ENCODE assay signal across 11 cellular contexts in the genomic region with DNA sequence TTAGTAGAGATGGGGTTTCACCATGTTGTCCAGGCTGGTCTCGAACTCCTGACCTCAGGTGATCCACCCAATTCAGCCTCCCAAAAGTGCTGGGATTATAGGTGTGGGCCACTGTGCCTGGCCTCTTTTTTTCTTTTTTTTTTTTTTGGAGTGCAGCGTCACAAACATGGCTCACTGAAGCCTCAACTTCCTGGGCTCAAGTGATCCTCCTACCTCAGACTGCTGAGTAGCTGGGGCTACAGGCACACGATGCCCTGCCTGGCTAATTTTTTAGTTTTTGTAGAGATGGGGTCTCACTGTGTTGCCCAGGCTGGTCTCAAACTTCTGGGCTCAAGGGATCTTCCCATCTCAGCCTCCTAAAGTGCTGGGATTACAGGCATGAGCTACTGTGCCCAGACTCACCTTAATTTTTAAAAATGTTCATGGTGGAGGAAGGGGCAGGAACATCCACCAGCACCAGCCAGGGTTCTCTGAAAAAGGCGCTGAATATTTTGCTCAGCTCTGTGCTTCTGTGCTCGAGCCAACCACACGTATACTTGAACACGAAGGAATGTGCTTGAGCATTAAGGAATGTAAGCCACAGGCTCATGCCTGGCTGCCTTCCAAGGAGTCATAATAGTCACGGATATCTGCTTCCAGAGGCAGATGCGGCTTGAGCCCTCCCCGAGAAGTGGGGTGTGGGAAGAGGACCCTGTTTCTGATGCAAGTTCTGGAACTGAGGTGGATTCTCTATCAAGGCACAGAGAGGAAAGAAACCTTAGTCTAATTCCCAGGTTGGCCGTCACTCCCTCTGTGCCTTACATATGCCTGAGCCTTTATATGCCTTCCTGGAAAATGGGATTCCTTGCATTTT.
DNase-seq lines count a peak whose midpoint lies in the region; ATAC-seq and TF ChIP-seq lines count a peak whose summit lies in the region.
"Had no signal": no experiment of that assay in that cellular context is flagged by ENCODE, and none has a peak within 500 bp of the region (broad histone marks: within the 10 kb centered on the region; RNA-seq: fewer than 3 reads in every experiment).

No MANE protein-coding gene starts in this region.

- no peaks in the 10 kb centered on the region for H3K27me3 ChIP-seq in A673 (replicated peaks; ENCODE audit: insufficient read depth, low read depth, low read length, poor library complexity)
- no peaks in the 10 kb centered on the region for H3K27me3 ChIP-seq in left lung

- intact Hi-C loops in A673 (cut with micrococcal nuclease; ENCODE audit: unreplicated experiment) (no loop called here), MCF 10A (cut with micrococcal nuclease) (no loop called here), left lung (cut with DNase I) (no loop called here)
- intact Hi-C loops in activated T-helper 2 cell treated with anti-CD3 and anti-CD28 coated beads, Interferon-gamma antibody, Interleukin-2, Interleukin-4, amounts not matched to agents 10 μg/mL and 5 μg/mL and 100 μg/mL, durations not matched to agents 14 hours and 24 hours and 36 hours (cut with micrococcal nuclease) = no loop called here

- H3K27ac ChIP-seq in A673 (ENCODE audit: low read depth, low read length, poor library complexity, severe bottlenecking) (peak overlapping the region; percentile 76), left lung (peak overlapping the region; percentile 67 to 69)

- DNase-seq in A673 (ENCODE audit: low spot score) (peak; percentile 96), LHCN-M2 (ENCODE audit: low read depth) (peak; percentile 98), MCF 10A (ENCODE audit: unreplicated experiment) (peak; percentile 87), left lung (peak in 1 of 2 donors; percentile 75), amygdala (lab: John Stamatoyannopoulos, UW) (no peak), middle frontal gyrus (ENCODE audit: extremely low spot score, low spot score) (no peak), 8988T (no peak)
- no peak for DNase-seq in activated T-helper 2 cell treated with anti-CD3 and anti-CD28 coated beads, Interferon-gamma antibody, Interleukin-2, Interleukin-4, amounts not matched to agents 10 μg/mL and 5 μg/mL and 100 μg/mL, durations not matched to agents 14 hours and 24 hours and 36 hours (ENCODE audit: low spot score)
- DNase-seq: activated naive CD4-positive, alpha-beta T cell had no signal

- no peaks in the 10 kb centered on the region for H3K36me3 ChIP-seq in A673 (ENCODE audit: insufficient read depth, low read length, poor library complexity, severe bottlenecking)
- no peaks in the 10 kb centered on the region for H3K36me3 ChIP-seq in left lung

- no peaks in the 10 kb centered on the region for H3K9me3 Mint-ChIP-seq in MCF 10A (ENCODE audit: unreplicated experiment)
- no peaks in the 10 kb centered on the region for H3K9me3 Mint-ChIP-seq in activated T-helper 2 cell treated with anti-CD3 and anti-CD28 coated beads, Interferon-gamma antibody, Interleukin-2, Interleukin-4, amounts not matched to agents 10 μg/mL and 5 μg/mL and 100 μg/mL, durations not matched to agents 14 hours and 24 hours and 36 hours

- H3K4me3 Mint-ChIP-seq in MCF 10A (ENCODE audit: unreplicated experiment) = no peak overlapping the region
- no peak overlapping the region for H3K4me3 Mint-ChIP-seq in activated T-helper 2 cell treated with anti-CD3 and anti-CD28 coated beads, Interferon-gamma antibody, Interleukin-2, Interleukin-4, amounts not matched to agents 10 μg/mL and 5 μg/mL and 100 μg/mL, durations not matched to agents 14 hours and 24 hours and 36 hours (ENCODE audit: low read depth)
- H3K4me3 Mint-ChIP-seq: memory B cell; stimulated activated memory B cell treated with anti-CD40 and anti-IgM and Interleukin-4, amounts not matched to agents 10 μg/mL and 1 μg/mL and 100 μg/mL, for 72 hours had no signal

- peaks cover 12% of the 10 kb centered on the region for H3K4me1 Mint-ChIP-seq in MCF 10A (ENCODE audit: insufficient read depth, unreplicated experiment)
- H3K4me1 Mint-ChIP-seq in activated T-helper 2 cell treated with anti-CD3 and anti-CD28 coated beads, Interferon-gamma antibody, Interleukin-2, Interleukin-4, amounts not matched to agents 10 μg/mL and 5 μg/mL and 100 μg/mL, durations not matched to agents 14 hours and 24 hours and 36 hours (ENCODE audit: low read depth) = peaks cover 2% of the 10 kb centered on the region
- H3K4me1 Mint-ChIP-seq: stimulated activated memory B cell treated with anti-CD40 and anti-IgM and Interleukin-4, amounts not matched to agents 10 μg/mL and 1 μg/mL and 100 μg/mL, for 72 hours had no signal

- no peak for TF ChIP-seq CTCF in A673 (conservative IDR thresholded peaks at IDR 0.05; ENCODE audit: low read depth, low read length)
- no peak for TF ChIP-seq CTCF in MCF 10A (IDR thresholded peaks at IDR 0.05; ENCODE audit: unreplicated experiment)
- TF ChIP-seq CTCF in left lung (IDR thresholded peaks at IDR 0.05) = no peak

- H3K4me1 ChIP-seq in A673 (ENCODE audit: insufficient read depth, low read length, poor library complexity, severe bottlenecking) (peaks cover 37% of the 10 kb centered on the region), left lung (peaks cover 3 to 25% of the 10 kb centered on the region in 2 donors)

- H3K27me3 Mint-ChIP-seq in MCF 10A (ENCODE audit: insufficient read depth, unreplicated experiment) = no peaks in the 10 kb centered on the region
- peaks cover 2% of the 10 kb centered on the region for H3K27me3 Mint-ChIP-seq in activated T-helper 2 cell treated with anti-CD3 and anti-CD28 coated beads, Interferon-gamma antibody, Interleukin-2, Interleukin-4, amounts not matched to agents 10 μg/mL and 5 μg/mL and 100 μg/mL, durations not matched to agents 14 hours and 24 hours and 36 hours (ENCODE audit: low read depth)

- H3K4me3 ChIP-seq in A673 (ENCODE audit: low read depth, low read length, poor library complexity, severe bottlenecking) = no peak overlapping the region
- no peak overlapping the region for H3K4me3 ChIP-seq in left lung

- BruUV-seq in A673 (replicated peaks; lab: Mats Ljungman, UMichigan) = no TSS peak
- BruUV-seq in MCF 10A (replicated peaks; lab: Mats Ljungman, UMichigan) = no TSS peak

- no peaks in the 10 kb centered on the region for H3K36me3 Mint-ChIP-seq in MCF 10A (ENCODE audit: insufficient read depth, unreplicated experiment)
- H3K36me3 Mint-ChIP-seq in activated T-helper 2 cell treated with anti-CD3 and anti-CD28 coated beads, Interferon-gamma antibody, Interleukin-2, Interleukin-4, amounts not matched to agents 10 μg/mL and 5 μg/mL and 100 μg/mL, durations not matched to agents 14 hours and 24 hours and 36 hours (ENCODE audit: low read depth) = no peaks in the 10 kb centered on the region
- H3K36me3 Mint-ChIP-seq: memory B cell; stimulated activated memory B cell treated with anti-CD40 and anti-IgM and Interleukin-4, amounts not matched to agents 10 μg/mL and 1 μg/mL and 100 μg/mL, for 72 hours had no signal

- no peak overlapping the region for H3K27ac Mint-ChIP-seq in MCF 10A (ENCODE audit: low read depth, unreplicated experiment)
- H3K27ac Mint-ChIP-seq in activated T-helper 2 cell treated with anti-CD3 and anti-CD28 coated beads, Interferon-gamma antibody, Interleukin-2, Interleukin-4, amounts not matched to agents 10 μg/mL and 5 μg/mL and 100 μg/mL, durations not matched to agents 14 hours and 24 hours and 36 hours = no peak overlapping the region
- H3K27ac Mint-ChIP-seq: memory B cell; stimulated activated memory B cell treated with anti-CD40 and anti-IgM and Interleukin-4, amounts not matched to agents 10 μg/mL and 1 μg/mL and 100 μg/mL, for 72 hours had no signal

- H3K9me3 ChIP-seq in A673 (ENCODE audit: low read depth, low read length, poor library complexity, severe bottlenecking) (no peaks in the 10 kb centered on the region), left lung (no peaks in the 10 kb centered on the region)

- POLR2A ChIA-PET in A673 (lab: Charles Lee; ENCODE audit: low non-redundant PET) = no interaction called here
- POLR2A ChIA-PET in MCF 10A (lab: Yijun Ruan, JAX) = interaction anchor here (0.8 to 1.3 kb wide), 2 partner anchors 15 to 325 kb away, joined by 3 to 7 read pairs; no protein-coding TSS in a partner anchor

- CTCF ChIA-PET in A673 (lab: Charles Lee) (interaction anchor here (0.7 kb wide), 2 partner anchors 36 to 236 kb away, joined by 4 to 5 read pairs; no protein-coding TSS in a partner anchor), MCF 10A (lab: Yijun Ruan, JAX) (no interaction called here)

- ATAC-seq in left lung = peak; percentile 75
- ATAC-seq: stimulated activated memory B cell treated with anti-CD40 and anti-IgM and Interleukin-4, amounts not matched to agents 10 μg/mL and 1 μg/mL and 100 μg/mL, for 72 hours had no signal

Comparison
In these comparisons a context has a peak if more than half of its experiments do, and no peak if none do; other contexts are left out.
1. DNase-seq: peak in A673 (single experiment), LHCN-M2 (single experiment) and MCF 10A (single experiment); none in activated T-helper 2 cell treated with anti-CD3 and anti-CD28 coated beads, Interferon-gamma antibody, Interleukin-2, Interleukin-4, amounts not matched to agents 10 μg/mL and 5 μg/mL and 100 μg/mL, durations not matched to agents 14 hours and 24 hours and 36 hours (single experiment), amygdala (0 of 56), middle frontal gyrus (single experiment) and 8988T (single experiment).